8 cellular contexts compared by ENCODE assay signal in the genomic region with DNA sequence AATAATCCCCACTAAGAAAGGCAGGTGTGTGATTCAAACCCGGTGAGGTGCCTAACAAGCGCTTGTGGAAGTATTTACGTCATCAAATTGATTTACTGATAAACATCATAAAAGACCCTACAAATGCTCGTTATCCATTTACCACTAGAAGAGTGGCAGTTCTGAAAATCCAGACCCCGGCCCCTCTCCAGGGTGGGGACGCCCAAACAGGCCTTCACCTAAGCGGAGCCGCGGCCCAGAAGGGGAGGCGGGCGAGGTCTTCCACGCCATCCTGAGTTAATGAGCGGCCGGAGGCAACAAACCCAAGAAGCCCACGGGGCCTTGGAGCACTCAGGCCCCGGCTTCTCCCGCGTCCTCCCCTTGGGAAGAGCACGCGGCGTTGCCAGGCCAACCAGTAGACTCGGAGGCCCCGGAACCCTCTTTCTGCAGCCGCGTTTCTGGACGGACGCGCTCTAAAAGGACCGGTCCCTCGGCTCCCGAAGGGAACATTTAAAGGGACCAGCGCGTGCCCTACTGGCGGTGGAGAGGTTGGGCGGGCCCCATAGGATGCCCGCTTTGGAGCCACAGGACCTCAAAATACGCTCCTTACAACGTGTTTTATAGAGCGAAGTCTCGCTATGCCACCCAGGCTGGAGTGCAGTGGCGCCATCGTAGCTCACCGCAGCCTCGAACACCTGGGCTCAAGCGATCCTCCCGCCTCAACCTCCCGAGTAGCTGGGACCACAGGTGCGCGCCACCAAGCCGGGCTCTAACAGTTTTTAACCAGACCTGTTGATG. TPM values are rescaled to one million over a fixed set of nuclear protein-coding genes. Genes with fewer than 3 reads are reported as not detected.
DNase-seq lines count a peak whose midpoint lies in the region; ATAC-seq and TF ChIP-seq lines count a peak whose summit lies in the region.

No MANE protein-coding gene starts in this region.

- in situ Hi-C loops in G401 (cut with HindIII; ENCODE audit: low sequenced_read_pairs): no loop called here

- no peak for ATAC-seq in HG03469 (IDR thresholded peaks at IDR 0.05; ENCODE audit: unreplicated experiment)

- peaks cover 16% of the 10 kb centered on the region for H3K4me1 ChIP-seq in endocrine pancreas (ENCODE audit: control insufficient read depth, insufficient read depth, low read length)

- no peaks in the 10 kb centered on the region for H3K9me3 ChIP-seq in endocrine pancreas (ENCODE audit: control insufficient read depth, low read length)
- no peaks in the 10 kb centered on the region for H3K9me3 ChIP-seq in WERI-Rb-1 (ENCODE audit: severe bottlenecking)

- H3K4me3 ChIP-seq in endocrine pancreas (ENCODE audit: control insufficient read depth, insufficient read depth, low read length): peak overlapping the region; percentile 97
- no peak overlapping the region for H3K4me3 ChIP-seq in WERI-Rb-1 (ENCODE audit: low read depth, low read length)

- peak; percentile 89 for DNase-seq in G401 (ENCODE audit: low spot score)
- peak; percentile 89 for DNase-seq in NCI-H1092 treated with DMSO at 0.1 percent for 48 hours (lab: John Stamatoyannopoulos, UW)
- DNase-seq in activated CD4-positive, alpha-beta T cell treated with anti-CD3 and anti-CD28 coated beads, Interleukin-2, amount 50 U/mL, for 48 hours: peak; percentile 64 to 75
- peak; percentile 86 to 88 for DNase-seq in lung microvascular endothelial cell (ENCODE audit: low read depth in 2 of 2)
- peak; percentile 65 for DNase-seq in stimulated activated CD4-positive, alpha-beta T cell treated with anti-CD3 and anti-CD28 coated beads, Interleukin-4, amount 100 ng/mL, for 1 hour
- no peak for DNase-seq in WERI-Rb-1

- no peak overlapping the region; the same call in 1 of the 2 replicates for H3K27ac ChIP-seq in WERI-Rb-1

- no peak for TF ChIP-seq CTCF in WERI-Rb-1 (IDR thresholded peaks at IDR 0.05; ENCODE audit: low read depth, low read length)

- H3K9ac ChIP-seq in endocrine pancreas (ENCODE audit: control insufficient read depth, insufficient read depth, low read length): peak overlapping the region; percentile 75

- H3K36me3 ChIP-seq in endocrine pancreas (ENCODE audit: control insufficient read depth, insufficient read depth, low read length): no peaks in the 10 kb centered on the region
- peaks cover 45% of the 10 kb centered on the region for H3K36me3 ChIP-seq in WERI-Rb-1

- no peaks in the 10 kb centered on the region for H3K27me3 ChIP-seq in endocrine pancreas (ENCODE audit: control insufficient read depth, insufficient read depth, low read length)
- H3K27me3 ChIP-seq in WERI-Rb-1 (ENCODE audit: insufficient read depth, low read depth, severe bottlenecking): no peaks in the 10 kb centered on the region

RNA-seq across cellular contexts. Expression of gene PTPN21, which starts 3.5 kb away (rescaled TPM):
- 1.2 and 3.6 TPM in 2 replicates for total RNA-seq in G401 (2014; rRNA removed; shearing (Covaris generic))
- 2.8 and 5.2 TPM in 2 replicates for total RNA-seq in lung microvascular endothelial cell

RNA-seq across cellular contexts. Expression of gene ZC3H14, which starts 11.6 kb away (rescaled TPM):
- 74.2 and 98.7 TPM in 2 replicates for total RNA-seq in G401 (2014; rRNA removed; shearing (Covaris generic))
- total RNA-seq in lung microvascular endothelial cell: 35.1 and 47.2 TPM in 2 replicates
